3 cellular contexts compared by ENCODE assay signal in the genomic region with DNA sequence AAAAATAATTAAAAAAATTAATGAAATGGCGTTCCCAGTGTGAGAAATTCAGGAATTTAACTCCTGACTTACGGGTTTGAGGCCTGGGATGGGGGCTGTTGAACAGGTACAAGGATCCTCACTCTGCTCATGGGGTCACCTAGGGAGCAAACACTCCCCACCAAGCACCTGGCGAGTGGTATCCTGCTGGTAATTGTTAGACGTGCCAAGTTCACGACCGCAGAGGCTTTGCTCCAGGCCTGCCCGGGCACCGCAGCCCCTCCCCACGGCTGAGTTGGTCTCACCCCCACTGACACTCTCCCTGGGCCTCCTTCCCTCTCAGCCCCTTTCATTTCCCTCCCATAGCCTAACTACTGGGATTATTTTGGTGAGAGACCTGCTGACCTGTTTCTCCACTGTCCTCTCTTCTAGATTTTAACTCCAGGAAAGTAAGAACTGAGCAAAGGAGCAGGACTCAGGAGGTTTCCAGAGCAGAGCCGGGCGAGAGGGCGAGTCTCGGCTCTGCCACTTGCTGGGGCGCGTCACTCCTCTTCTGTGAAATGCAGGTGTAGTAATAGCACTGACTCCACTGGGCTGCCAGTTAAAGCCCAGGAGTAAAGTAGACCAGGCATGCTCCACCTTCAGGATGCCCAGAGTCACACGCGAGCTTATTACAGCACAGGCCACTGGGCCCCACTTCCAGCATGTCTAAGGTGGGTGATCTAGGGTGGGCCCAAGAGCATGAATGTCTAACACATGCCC.
TF ChIP-seq lines count a peak whose summit lies in the region.

No MANE protein-coding gene starts in this region.

TF ChIP-seq in A549, 52 proteins besides CTCF, POLR2A, EP300 and RAD21:
- TF ChIP-seq CBX2 (IDR thresholded peaks at IDR 0.05; ENCODE audit: borderline replicate concordance, low read depth) (no peak), CHD2 (IDR thresholded peaks at IDR 0.05; ENCODE audit: low read length, partially characterized antibody) (no peak), BHLHE40 (IDR thresholded peaks at IDR 0.05; ENCODE audit: low read depth, low read length) (no peak), JUNB (IDR thresholded peaks at IDR 0.05) (no peak), KDM5A (IDR thresholded peaks at IDR 0.05) (no peak), TP53 (CRISPR knock-in tag; IDR thresholded peaks at IDR 0.05) (no peak), NPAS2 (CRISPR knock-in tag; IDR thresholded peaks at IDR 0.05; ENCODE audit: borderline replicate concordance) (no peak), TFCP2L1 (CRISPR knock-in tag; IDR thresholded peaks at IDR 0.05) (no peak), MAZ (IDR thresholded peaks at IDR 0.05; ENCODE audit: borderline replicate concordance, low read depth, low read length) (no peak), FOSL2 (IDR thresholded peaks at IDR 0.05) (no peak), FOSL2 (CRISPR knock-in tag; IDR thresholded peaks at IDR 0.05) (no peak)
- TF ChIP-seq, protein P1, sequence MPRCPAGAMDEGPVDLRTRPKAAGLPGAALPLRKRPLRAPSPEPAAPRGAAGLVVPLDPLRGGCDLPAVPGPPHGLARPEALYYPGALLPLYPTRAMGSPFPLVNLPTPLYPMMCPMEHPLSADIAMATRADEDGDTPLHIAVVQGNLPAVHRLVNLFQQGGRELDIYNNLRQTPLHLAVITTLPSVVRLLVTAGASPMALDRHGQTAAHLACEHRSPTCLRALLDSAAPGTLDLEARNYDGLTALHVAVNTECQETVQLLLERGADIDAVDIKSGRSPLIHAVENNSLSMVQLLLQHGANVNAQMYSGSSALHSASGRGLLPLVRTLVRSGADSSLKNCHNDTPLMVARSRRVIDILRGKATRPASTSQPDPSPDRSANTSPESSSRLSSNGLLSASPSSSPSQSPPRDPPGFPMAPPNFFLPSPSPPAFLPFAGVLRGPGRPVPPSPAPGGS (IDR thresholded peaks at IDR 0.05), result no peak
- TF ChIP-seq, protein P2, sequence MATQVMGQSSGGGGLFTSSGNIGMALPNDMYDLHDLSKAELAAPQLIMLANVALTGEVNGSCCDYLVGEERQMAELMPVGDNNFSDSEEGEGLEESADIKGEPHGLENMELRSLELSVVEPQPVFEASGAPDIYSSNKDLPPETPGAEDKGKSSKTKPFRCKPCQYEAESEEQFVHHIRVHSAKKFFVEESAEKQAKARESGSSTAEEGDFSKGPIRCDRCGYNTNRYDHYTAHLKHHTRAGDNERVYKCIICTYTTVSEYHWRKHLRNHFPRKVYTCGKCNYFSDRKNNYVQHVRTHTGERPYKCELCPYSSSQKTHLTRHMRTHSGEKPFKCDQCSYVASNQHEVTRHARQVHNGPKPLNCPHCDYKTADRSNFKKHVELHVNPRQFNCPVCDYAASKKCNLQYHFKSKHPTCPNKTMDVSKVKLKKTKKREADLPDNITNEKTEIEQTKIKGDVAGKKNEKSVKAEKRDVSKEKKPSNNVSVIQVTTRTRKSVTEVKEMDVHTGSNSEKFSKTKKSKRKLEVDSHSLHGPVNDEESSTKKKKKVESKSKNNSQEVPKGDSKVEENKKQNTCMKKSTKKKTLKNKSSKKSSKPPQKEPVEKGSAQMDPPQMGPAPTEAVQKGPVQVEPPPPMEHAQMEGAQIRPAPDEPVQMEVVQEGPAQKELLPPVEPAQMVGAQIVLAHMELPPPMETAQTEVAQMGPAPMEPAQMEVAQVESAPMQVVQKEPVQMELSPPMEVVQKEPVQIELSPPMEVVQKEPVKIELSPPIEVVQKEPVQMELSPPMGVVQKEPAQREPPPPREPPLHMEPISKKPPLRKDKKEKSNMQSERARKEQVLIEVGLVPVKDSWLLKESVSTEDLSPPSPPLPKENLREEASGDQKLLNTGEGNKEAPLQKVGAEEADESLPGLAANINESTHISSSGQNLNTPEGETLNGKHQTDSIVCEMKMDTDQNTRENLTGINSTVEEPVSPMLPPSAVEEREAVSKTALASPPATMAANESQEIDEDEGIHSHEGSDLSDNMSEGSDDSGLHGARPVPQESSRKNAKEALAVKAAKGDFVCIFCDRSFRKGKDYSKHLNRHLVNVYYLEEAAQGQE (IDR thresholded peaks at IDR 0.05), result no peak
- TF ChIP-seq, protein P3, sequence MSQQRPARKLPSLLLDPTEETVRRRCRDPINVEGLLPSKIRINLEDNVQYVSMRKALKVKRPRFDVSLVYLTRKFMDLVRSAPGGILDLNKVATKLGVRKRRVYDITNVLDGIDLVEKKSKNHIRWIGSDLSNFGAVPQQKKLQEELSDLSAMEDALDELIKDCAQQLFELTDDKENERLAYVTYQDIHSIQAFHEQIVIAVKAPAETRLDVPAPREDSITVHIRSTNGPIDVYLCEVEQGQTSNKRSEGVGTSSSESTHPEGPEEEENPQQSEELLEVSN (IDR thresholded peaks at IDR 0.05; ENCODE audit: borderline replicate concordance, low read depth), result no peak
- TF ChIP-seq, protein P4, sequence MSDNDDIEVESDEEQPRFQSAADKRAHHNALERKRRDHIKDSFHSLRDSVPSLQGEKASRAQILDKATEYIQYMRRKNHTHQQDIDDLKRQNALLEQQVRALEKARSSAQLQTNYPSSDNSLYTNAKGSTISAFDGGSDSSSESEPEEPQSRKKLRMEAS (IDR thresholded peaks at IDR 0.05), result no peak

TF ChIP-seq in K562, 482 proteins besides CTCF, POLR2A, EP300 and RAD21 (continues in another document):
- TF ChIP-seq, protein P5, sequence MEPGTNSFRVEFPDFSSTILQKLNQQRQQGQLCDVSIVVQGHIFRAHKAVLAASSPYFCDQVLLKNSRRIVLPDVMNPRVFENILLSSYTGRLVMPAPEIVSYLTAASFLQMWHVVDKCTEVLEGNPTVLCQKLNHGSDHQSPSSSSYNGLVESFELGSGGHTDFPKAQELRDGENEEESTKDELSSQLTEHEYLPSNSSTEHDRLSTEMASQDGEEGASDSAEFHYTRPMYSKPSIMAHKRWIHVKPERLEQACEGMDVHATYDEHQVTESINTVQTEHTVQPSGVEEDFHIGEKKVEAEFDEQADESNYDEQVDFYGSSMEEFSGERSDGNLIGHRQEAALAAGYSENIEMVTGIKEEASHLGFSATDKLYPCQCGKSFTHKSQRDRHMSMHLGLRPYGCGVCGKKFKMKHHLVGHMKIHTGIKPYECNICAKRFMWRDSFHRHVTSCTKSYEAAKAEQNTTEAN (CRISPR knock-in tag; IDR thresholded peaks at IDR 0.05), result no peak
- TF ChIP-seq, protein P6, sequence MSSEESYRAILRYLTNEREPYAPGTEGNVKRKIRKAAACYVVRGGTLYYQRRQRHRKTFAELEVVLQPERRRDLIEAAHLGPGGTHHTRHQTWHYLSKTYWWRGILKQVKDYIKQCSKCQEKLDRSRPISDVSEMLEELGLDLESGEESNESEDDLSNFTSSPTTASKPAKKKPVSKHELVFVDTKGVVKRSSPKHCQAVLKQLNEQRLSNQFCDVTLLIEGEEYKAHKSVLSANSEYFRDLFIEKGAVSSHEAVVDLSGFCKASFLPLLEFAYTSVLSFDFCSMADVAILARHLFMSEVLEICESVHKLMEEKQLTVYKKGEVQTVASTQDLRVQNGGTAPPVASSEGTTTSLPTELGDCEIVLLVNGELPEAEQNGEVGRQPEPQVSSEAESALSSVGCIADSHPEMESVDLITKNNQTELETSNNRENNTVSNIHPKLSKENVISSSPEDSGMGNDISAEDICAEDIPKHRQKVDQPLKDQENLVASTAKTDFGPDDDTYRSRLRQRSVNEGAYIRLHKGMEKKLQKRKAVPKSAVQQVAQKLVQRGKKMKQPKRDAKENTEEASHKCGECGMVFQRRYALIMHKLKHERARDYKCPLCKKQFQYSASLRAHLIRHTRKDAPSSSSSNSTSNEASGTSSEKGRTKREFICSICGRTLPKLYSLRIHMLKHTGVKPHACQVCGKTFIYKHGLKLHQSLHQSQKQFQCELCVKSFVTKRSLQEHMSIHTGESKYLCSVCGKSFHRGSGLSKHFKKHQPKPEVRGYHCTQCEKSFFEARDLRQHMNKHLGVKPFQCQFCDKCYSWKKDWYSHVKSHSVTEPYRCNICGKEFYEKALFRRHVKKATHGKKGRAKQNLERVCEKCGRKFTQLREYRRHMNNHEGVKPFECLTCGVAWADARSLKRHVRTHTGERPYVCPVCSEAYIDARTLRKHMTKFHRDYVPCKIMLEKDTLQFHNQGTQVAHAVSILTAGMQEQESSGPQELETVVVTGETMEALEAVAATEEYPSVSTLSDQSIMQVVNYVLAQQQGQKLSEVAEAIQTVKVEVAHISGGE (CRISPR knock-in tag; IDR thresholded peaks at IDR 0.05), result peak in 1 of 3 experiments; percentile 94; a peak in 2 of 6 replicates
- TF ChIP-seq HDAC3 (IDR thresholded peaks at IDR 0.05; ENCODE audit: borderline replicate concordance, partially characterized antibody) (no peak), ZNF57 (CRISPR knock-in tag; IDR thresholded peaks at IDR 0.05) (no peak), SAFB2 (IDR thresholded peaks at IDR 0.05; ENCODE audit: borderline replicate concordance, low read depth, low read length, severe bottlenecking) (no peak), CREB1 (IDR thresholded peaks at IDR 0.05) (no peak), CREB1 (CRISPR knock-in tag; IDR thresholded peaks at IDR 0.05) (no peak), ZNF431 (CRISPR knock-in tag; IDR thresholded peaks at IDR 0.05) (no peak)
- TF ChIP-seq, protein P7, sequence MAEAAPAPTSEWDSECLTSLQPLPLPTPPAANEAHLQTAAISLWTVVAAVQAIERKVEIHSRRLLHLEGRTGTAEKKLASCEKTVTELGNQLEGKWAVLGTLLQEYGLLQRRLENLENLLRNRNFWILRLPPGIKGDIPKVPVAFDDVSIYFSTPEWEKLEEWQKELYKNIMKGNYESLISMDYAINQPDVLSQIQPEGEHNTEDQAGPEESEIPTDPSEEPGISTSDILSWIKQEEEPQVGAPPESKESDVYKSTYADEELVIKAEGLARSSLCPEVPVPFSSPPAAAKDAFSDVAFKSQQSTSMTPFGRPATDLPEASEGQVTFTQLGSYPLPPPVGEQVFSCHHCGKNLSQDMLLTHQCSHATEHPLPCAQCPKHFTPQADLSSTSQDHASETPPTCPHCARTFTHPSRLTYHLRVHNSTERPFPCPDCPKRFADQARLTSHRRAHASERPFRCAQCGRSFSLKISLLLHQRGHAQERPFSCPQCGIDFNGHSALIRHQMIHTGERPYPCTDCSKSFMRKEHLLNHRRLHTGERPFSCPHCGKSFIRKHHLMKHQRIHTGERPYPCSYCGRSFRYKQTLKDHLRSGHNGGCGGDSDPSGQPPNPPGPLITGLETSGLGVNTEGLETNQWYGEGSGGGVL (CRISPR knock-in tag; IDR thresholded peaks at IDR 0.05), result no peak

TF ChIP-seq in HepG2, 621 proteins besides CTCF, POLR2A, EP300 and RAD21:
- TF ChIP-seq STAT5B (CRISPR knock-in tag; IDR thresholded peaks at IDR 0.05), result no peak
- no peak for TF ChIP-seq SETDB1 (CRISPR knock-in tag; IDR thresholded peaks at IDR 0.05; ENCODE audit: borderline replicate concordance)
- no peak for TF ChIP-seq ZBTB3 (CRISPR knock-in tag; IDR thresholded peaks at IDR 0.05; ENCODE audit: borderline replicate concordance, low read depth)
- TF ChIP-seq, protein P8, sequence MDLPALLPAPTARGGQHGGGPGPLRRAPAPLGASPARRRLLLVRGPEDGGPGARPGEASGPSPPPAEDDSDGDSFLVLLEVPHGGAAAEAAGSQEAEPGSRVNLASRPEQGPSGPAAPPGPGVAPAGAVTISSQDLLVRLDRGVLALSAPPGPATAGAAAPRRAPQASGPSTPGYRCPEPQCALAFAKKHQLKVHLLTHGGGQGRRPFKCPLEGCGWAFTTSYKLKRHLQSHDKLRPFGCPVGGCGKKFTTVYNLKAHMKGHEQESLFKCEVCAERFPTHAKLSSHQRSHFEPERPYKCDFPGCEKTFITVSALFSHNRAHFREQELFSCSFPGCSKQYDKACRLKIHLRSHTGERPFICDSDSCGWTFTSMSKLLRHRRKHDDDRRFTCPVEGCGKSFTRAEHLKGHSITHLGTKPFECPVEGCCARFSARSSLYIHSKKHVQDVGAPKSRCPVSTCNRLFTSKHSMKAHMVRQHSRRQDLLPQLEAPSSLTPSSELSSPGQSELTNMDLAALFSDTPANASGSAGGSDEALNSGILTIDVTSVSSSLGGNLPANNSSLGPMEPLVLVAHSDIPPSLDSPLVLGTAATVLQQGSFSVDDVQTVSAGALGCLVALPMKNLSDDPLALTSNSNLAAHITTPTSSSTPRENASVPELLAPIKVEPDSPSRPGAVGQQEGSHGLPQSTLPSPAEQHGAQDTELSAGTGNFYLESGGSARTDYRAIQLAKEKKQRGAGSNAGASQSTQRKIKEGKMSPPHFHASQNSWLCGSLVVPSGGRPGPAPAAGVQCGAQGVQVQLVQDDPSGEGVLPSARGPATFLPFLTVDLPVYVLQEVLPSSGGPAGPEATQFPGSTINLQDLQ (CRISPR knock-in tag; IDR thresholded peaks at IDR 0.05), result no peak
- TF ChIP-seq ZNF543 (CRISPR knock-in tag; IDR thresholded peaks at IDR 0.05), result no peak
- no peak for TF ChIP-seq ZNF724P (CRISPR knock-in tag; IDR thresholded peaks at IDR 0.05; ENCODE audit: borderline replicate concordance)
- no peak for TF ChIP-seq EHMT2 (IDR thresholded peaks at IDR 0.05; ENCODE audit: borderline replicate concordance, low read depth, low read length)
- TF ChIP-seq ZNF678 (CRISPR knock-in tag; IDR thresholded peaks at IDR 0.05), result no peak
- TF ChIP-seq, protein P9, sequence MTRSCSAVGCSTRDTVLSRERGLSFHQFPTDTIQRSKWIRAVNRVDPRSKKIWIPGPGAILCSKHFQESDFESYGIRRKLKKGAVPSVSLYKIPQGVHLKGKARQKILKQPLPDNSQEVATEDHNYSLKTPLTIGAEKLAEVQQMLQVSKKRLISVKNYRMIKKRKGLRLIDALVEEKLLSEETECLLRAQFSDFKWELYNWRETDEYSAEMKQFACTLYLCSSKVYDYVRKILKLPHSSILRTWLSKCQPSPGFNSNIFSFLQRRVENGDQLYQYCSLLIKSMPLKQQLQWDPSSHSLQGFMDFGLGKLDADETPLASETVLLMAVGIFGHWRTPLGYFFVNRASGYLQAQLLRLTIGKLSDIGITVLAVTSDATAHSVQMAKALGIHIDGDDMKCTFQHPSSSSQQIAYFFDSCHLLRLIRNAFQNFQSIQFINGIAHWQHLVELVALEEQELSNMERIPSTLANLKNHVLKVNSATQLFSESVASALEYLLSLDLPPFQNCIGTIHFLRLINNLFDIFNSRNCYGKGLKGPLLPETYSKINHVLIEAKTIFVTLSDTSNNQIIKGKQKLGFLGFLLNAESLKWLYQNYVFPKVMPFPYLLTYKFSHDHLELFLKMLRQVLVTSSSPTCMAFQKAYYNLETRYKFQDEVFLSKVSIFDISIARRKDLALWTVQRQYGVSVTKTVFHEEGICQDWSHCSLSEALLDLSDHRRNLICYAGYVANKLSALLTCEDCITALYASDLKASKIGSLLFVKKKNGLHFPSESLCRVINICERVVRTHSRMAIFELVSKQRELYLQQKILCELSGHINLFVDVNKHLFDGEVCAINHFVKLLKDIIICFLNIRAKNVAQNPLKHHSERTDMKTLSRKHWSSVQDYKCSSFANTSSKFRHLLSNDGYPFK (CRISPR knock-in tag; IDR thresholded peaks at IDR 0.05; ENCODE audit: borderline replicate concordance), result no peak
- TF ChIP-seq, protein P10, sequence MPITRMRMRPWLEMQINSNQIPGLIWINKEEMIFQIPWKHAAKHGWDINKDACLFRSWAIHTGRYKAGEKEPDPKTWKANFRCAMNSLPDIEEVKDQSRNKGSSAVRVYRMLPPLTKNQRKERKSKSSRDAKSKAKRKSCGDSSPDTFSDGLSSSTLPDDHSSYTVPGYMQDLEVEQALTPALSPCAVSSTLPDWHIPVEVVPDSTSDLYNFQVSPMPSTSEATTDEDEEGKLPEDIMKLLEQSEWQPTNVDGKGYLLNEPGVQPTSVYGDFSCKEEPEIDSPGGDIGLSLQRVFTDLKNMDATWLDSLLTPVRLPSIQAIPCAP (CRISPR knock-in tag; IDR thresholded peaks at IDR 0.05; ENCODE audit: low read depth), result no peak
- no peak for TF ChIP-seq KAT2B (IDR thresholded peaks at IDR 0.05; ENCODE audit: borderline replicate concordance, low read depth, low read length)
- TF ChIP-seq PRPF4 (IDR thresholded peaks at IDR 0.05; ENCODE audit: low read depth, low read length, poor library complexity, severe bottlenecking), result no peak
